ENCODE assay signal across 10 cellular contexts in the genomic region with DNA sequence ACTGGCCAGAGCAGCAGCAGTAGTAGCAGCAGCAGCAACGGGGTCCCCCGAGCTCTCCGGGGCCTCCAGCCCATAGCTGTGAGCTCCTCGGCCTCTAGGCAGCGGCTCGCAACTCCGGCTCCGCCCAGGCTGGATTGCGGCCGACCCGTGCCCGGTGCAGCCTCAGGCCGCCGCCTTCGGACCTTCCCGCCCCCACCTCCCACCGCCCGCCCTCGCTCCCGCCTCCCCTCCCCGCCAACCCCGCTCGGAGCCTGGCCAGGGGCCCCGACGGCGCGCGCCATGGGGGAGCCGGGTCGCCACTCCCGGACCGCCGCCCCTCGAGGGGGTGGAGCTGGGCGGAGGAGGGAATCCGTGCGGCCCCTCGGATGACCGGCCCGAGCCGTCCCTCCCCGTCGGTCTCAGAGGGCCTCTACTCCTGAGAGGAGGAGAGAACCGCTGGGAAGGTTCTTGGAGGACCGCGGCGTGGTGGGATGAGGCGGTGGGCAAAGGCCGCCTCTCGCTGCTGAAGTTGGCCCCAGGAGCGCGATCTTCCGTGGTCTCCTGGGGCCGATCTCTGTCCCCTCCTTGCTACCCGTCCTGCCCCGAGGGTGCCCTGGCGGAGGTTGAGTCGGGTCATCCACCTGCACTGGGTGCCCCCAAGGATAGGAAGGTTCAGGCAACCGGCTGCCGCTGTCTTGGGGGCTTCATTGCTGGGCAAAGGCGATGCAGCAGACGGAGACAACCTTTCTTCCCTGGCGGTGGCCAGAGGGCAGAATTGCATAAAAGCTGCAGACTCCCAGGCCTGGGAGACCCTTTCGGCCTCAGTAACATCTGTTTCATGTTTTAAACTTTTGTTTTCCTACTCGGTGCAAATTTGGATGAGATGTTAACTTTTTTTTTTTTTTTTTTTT. TPM values are rescaled to one million over a fixed set of nuclear protein-coding genes. Genes with fewer than 3 reads are reported as not detected.
DNase-seq lines count a peak whose midpoint lies in the region; ATAC-seq and TF ChIP-seq lines count a peak whose summit lies in the region.
"Had no signal": no experiment of that assay in that cellular context is flagged by ENCODE, and none has a peak within 500 bp of the region (broad histone marks: within the 10 kb centered on the region; RNA-seq: fewer than 3 reads in every experiment).

A gene with protein sequence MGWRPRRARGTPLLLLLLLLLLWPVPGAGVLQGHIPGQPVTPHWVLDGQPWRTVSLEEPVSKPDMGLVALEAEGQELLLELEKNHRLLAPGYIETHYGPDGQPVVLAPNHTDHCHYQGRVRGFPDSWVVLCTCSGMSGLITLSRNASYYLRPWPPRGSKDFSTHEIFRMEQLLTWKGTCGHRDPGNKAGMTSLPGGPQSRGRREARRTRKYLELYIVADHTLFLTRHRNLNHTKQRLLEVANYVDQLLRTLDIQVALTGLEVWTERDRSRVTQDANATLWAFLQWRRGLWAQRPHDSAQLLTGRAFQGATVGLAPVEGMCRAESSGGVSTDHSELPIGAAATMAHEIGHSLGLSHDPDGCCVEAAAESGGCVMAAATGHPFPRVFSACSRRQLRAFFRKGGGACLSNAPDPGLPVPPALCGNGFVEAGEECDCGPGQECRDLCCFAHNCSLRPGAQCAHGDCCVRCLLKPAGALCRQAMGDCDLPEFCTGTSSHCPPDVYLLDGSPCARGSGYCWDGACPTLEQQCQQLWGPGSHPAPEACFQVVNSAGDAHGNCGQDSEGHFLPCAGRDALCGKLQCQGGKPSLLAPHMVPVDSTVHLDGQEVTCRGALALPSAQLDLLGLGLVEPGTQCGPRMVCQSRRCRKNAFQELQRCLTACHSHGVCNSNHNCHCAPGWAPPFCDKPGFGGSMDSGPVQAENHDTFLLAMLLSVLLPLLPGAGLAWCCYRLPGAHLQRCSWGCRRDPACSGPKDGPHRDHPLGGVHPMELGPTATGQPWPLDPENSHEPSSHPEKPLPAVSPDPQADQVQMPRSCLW (minus strand): TSS at position 80 of the 890 bp plus-strand sequence. CDS start 6 bp downstream, at position 74.

- ATAC-seq in sciatic nerve = peak; percentile 33
- ATAC-seq in GM19324 (IDR thresholded peaks at IDR 0.05; ENCODE audit: low FRiP score, unreplicated experiment) = no peak
- ATAC-seq in HG02884 (IDR thresholded peaks at IDR 0.05; ENCODE audit: unreplicated experiment) = no peak
- no peak for ATAC-seq in HG03196 (IDR thresholded peaks at IDR 0.05; ENCODE audit: unreplicated experiment)

- no peaks in the 10 kb centered on the region for H3K36me3 ChIP-seq in brain microvascular endothelial cell (replicated peaks)

- peaks cover 8% of the 10 kb centered on the region for H3K27me3 ChIP-seq in brain microvascular endothelial cell (replicated peaks)

- in situ Hi-C loops in brain microvascular endothelial cell (cut with HindIII; ENCODE audit: low pct_ligation_motif_present, low sequenced_read_pairs) = no loop called here

- no peaks in the 10 kb centered on the region for H3K9me3 ChIP-seq in iPS-18c (ENCODE audit: control insufficient read depth, insufficient read depth, low read length)

- no peak for TF ChIP-seq CTCF in brain microvascular endothelial cell (IDR thresholded peaks at IDR 0.05; ENCODE audit: low read depth, low read length, missing control alignments)

- H3K4me3 ChIP-seq in brain microvascular endothelial cell (ENCODE audit: low read depth, low read length) = peak within 1 kb of the TSS; percentile 39
- peak within 1 kb of the TSS; percentile 49 for H3K4me3 ChIP-seq in iPS-18c (ENCODE audit: insufficient read depth, low read depth, low read length)

- intact Hi-C loops in sciatic nerve (cut with DNase I) = no loop called here

- no peak within 1 kb of the TSS for H3K27ac ChIP-seq in brain microvascular endothelial cell

- DNase-seq in GM03348 (ENCODE audit: low spot score) = peak; percentile 83
- DNase-seq in brain microvascular endothelial cell = no peak
- peak; percentile 77 for DNase-seq in sciatic nerve (ENCODE audit: low spot score)
- DNase-seq in SIG-M5 treated with dmso at 0.1 percent for 504 hours (lab: John Stamatoyannopoulos, UW; ENCODE audit: unreplicated experiment) = no peak
- DNase-seq: activated CD4-positive, CD25-positive, alpha-beta regulatory T cell; NCI-H1436 treated with DMSO at 0.1 percent for 48 hours had no signal

RNA-seq across cellular contexts. Expression of the gene that starts here (rescaled TPM):
- 117 TPM for total RNA-seq in sciatic nerve

Comparison
In these comparisons a context has a peak if more than half of its experiments do, and no peak if none do; other contexts are left out.
1. DNase-seq: peak in GM03348 (single experiment) and sciatic nerve (single experiment); none in brain microvascular endothelial cell (single experiment) and SIG-M5 treated with dmso at 0.1 percent for 504 hours (single experiment).